In the genomic region with DNA sequence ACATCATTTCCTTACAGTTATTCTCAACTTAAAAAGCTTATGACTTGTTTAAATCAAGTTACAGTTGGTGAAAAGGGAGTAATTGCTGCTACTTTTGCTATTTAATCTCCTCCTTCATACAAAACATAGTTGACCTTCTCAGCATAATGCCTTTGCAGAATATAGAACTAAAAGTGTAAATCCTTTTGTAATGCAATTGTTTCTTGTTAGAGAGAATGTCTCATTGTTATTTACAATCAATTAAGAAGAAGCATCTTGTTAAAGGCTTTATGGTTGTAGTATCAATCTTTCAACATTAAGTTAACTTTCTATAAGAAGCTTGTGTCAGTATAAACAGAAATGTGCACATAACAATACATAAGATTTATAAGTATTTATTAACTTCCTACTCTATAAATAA, we compare ENCODE assay signal across 6 cellular contexts.
"Had no signal": no experiment of that assay in that cellular context is flagged by ENCODE, and none has a peak within 500 bp of the region (broad histone marks: within the 10 kb centered on the region; RNA-seq: fewer than 3 reads in every experiment).

No MANE protein-coding gene starts in this region.

- DNase-seq: GM23248, H9, HCEC 1CT, IMR-90, KG1 had no signal

- ATAC-seq: K562 had no signal

- H2AFZ ChIP-seq: GM23248 had no signal

- H3K27ac ChIP-seq: GM23248 had no signal

- H3K9me3 Mint-ChIP-seq: H9 had no signal

- H3K27ac Mint-ChIP-seq: H9 had no signal

- H3K4me3 Mint-ChIP-seq: H9 had no signal

- H3K4me3 ChIP-seq: GM23248, K562 had no signal
